8 cellular contexts compared by ENCODE assay signal in the genomic region with DNA sequence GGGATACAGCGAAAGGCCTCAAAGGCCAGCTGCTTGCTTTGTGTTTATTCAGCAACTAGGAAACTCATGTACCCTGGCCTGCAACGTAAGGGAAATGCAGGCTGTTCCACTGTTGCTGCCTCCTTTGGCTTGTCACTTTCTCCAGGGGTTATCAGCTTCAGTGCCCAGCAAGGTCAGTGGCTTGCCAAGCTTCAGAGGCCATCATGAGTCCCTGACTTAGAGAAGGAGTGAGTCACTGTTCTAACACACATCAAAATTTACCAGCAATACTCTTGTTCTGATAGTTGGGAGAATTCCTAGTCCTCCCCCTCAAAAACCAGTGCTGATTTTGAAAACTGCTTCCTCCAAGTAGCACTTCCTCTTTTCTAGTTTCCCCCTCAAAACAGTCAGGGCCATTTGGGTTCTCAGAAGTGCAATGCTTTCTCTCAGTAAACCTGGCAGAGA.
DNase-seq lines count a peak whose midpoint lies in the region; ATAC-seq and TF ChIP-seq lines count a peak whose summit lies in the region.

No MANE protein-coding gene starts in this region.

- TF ChIP-seq CTCF in CD14-positive monocyte (IDR thresholded peaks at IDR 0.05): no peak
- TF ChIP-seq CTCF in nephron progenitor cell (IDR thresholded peaks at IDR 0.05): no peak

- peak overlapping the region; percentile 82 to 93 (median 89) for H3K27ac Mint-ChIP-seq in CD14-positive monocyte
- H3K27ac Mint-ChIP-seq in dendritic cell treated with granulocyte-macrophage colony-stimulating factor and Interleukin-4, amounts not matched to agents 40 ng/mL and 50 ng/mL, for 4 days: peak overlapping the region; percentile 92
- H3K27ac Mint-ChIP-seq in activated T-helper 2 cell treated with anti-CD3 and anti-CD28 coated beads, Interferon-gamma antibody, Interleukin-2, Interleukin-4, amounts not matched to agents 10 μg/mL and 5 μg/mL and 100 μg/mL, durations not matched to agents 14 hours and 24 hours and 36 hours: no peak overlapping the region
- H3K27ac Mint-ChIP-seq in nephron progenitor cell: no peak overlapping the region

- ATAC-seq in GM21447 (IDR thresholded peaks at IDR 0.05; ENCODE audit: unreplicated experiment) (peak; percentile 88), sciatic nerve (peak; percentile 78)

- H3K27me3 Mint-ChIP-seq in CD14-positive monocyte (ENCODE audit: low read depth in 3 of 3): peaks cover 0 to 1% (median 0%) of the 10 kb centered on the region in 3 donors
- H3K27me3 Mint-ChIP-seq in dendritic cell treated with granulocyte-macrophage colony-stimulating factor and Interleukin-4, amounts not matched to agents 40 ng/mL and 50 ng/mL, for 4 days: no peaks in the 10 kb centered on the region
- H3K27me3 Mint-ChIP-seq in activated T-helper 2 cell treated with anti-CD3 and anti-CD28 coated beads, Interferon-gamma antibody, Interleukin-2, Interleukin-4, amounts not matched to agents 10 μg/mL and 5 μg/mL and 100 μg/mL, durations not matched to agents 14 hours and 24 hours and 36 hours (ENCODE audit: low read depth): no peaks in the 10 kb centered on the region
- peaks cover 4% of the 10 kb centered on the region for H3K27me3 Mint-ChIP-seq in nephron progenitor cell (ENCODE audit: low read depth, poor library complexity)

- peak overlapping the region; percentile 24 to 68 for H3K4me3 Mint-ChIP-seq in CD14-positive monocyte
- H3K4me3 Mint-ChIP-seq in dendritic cell treated with granulocyte-macrophage colony-stimulating factor and Interleukin-4, amounts not matched to agents 40 ng/mL and 50 ng/mL, for 4 days: peak overlapping the region; percentile 23
- H3K4me3 Mint-ChIP-seq in activated T-helper 2 cell treated with anti-CD3 and anti-CD28 coated beads, Interferon-gamma antibody, Interleukin-2, Interleukin-4, amounts not matched to agents 10 μg/mL and 5 μg/mL and 100 μg/mL, durations not matched to agents 14 hours and 24 hours and 36 hours (ENCODE audit: low read depth): no peak overlapping the region
- H3K4me3 Mint-ChIP-seq in nephron progenitor cell: no peak overlapping the region

- H3K9me3 Mint-ChIP-seq in CD14-positive monocyte (peaks cover 0 to 4% (median 0%) of the 10 kb centered on the region in 7 donors), nephron progenitor cell (no peaks in the 10 kb centered on the region)
- H3K9me3 Mint-ChIP-seq in dendritic cell treated with granulocyte-macrophage colony-stimulating factor and Interleukin-4, amounts not matched to agents 40 ng/mL and 50 ng/mL, for 4 days: no peaks in the 10 kb centered on the region
- H3K9me3 Mint-ChIP-seq in activated T-helper 2 cell treated with anti-CD3 and anti-CD28 coated beads, Interferon-gamma antibody, Interleukin-2, Interleukin-4, amounts not matched to agents 10 μg/mL and 5 μg/mL and 100 μg/mL, durations not matched to agents 14 hours and 24 hours and 36 hours: no peaks in the 10 kb centered on the region

- H3K4me1 Mint-ChIP-seq in CD14-positive monocyte (peaks cover 39% of the 10 kb centered on the region), nephron progenitor cell (no peaks in the 10 kb centered on the region)
- H3K4me1 Mint-ChIP-seq in dendritic cell treated with granulocyte-macrophage colony-stimulating factor and Interleukin-4, amounts not matched to agents 40 ng/mL and 50 ng/mL, for 4 days (ENCODE audit: low read depth): peaks cover 23% of the 10 kb centered on the region
- no peaks in the 10 kb centered on the region for H3K4me1 Mint-ChIP-seq in activated T-helper 2 cell treated with anti-CD3 and anti-CD28 coated beads, Interferon-gamma antibody, Interleukin-2, Interleukin-4, amounts not matched to agents 10 μg/mL and 5 μg/mL and 100 μg/mL, durations not matched to agents 14 hours and 24 hours and 36 hours (ENCODE audit: low read depth)

- DNase-seq in CD14-positive monocyte (ENCODE audit: low spot score) (peak; percentile 50), HT1080 (ENCODE audit: low read depth) (peak; percentile 23), sciatic nerve (ENCODE audit: low spot score) (no peak), cerebellum (ENCODE audit: low spot score) (no peak), nephron progenitor cell (no peak)
- no peak for DNase-seq in activated T-helper 2 cell treated with anti-CD3 and anti-CD28 coated beads, Interferon-gamma antibody, Interleukin-2, Interleukin-4, amounts not matched to agents 10 μg/mL and 5 μg/mL and 100 μg/mL, durations not matched to agents 14 hours and 24 hours and 36 hours (ENCODE audit: low spot score)

- H3K36me3 Mint-ChIP-seq in CD14-positive monocyte: peaks cover 15 to 23% of the 10 kb centered on the region in 2 donors
- H3K36me3 Mint-ChIP-seq in dendritic cell treated with granulocyte-macrophage colony-stimulating factor and Interleukin-4, amounts not matched to agents 40 ng/mL and 50 ng/mL, for 4 days (ENCODE audit: low read depth): no peaks in the 10 kb centered on the region
- H3K36me3 Mint-ChIP-seq in activated T-helper 2 cell treated with anti-CD3 and anti-CD28 coated beads, Interferon-gamma antibody, Interleukin-2, Interleukin-4, amounts not matched to agents 10 μg/mL and 5 μg/mL and 100 μg/mL, durations not matched to agents 14 hours and 24 hours and 36 hours (ENCODE audit: low read depth): no peaks in the 10 kb centered on the region
- no peaks in the 10 kb centered on the region for H3K36me3 Mint-ChIP-seq in nephron progenitor cell (ENCODE audit: low read depth)

- intact Hi-C loops in CD14-positive monocyte (cut with micrococcal nuclease) (no loop called here), sciatic nerve (cut with DNase I) (no loop called here)
- intact Hi-C loops in dendritic cell treated with granulocyte-macrophage colony-stimulating factor and Interleukin-4, amounts not matched to agents 40 ng/mL and 50 ng/mL, for 4 days (cut with micrococcal nuclease): no loop called here
- intact Hi-C loops in activated T-helper 2 cell treated with anti-CD3 and anti-CD28 coated beads, Interferon-gamma antibody, Interleukin-2, Interleukin-4, amounts not matched to agents 10 μg/mL and 5 μg/mL and 100 μg/mL, durations not matched to agents 14 hours and 24 hours and 36 hours (cut with micrococcal nuclease): no loop called here

Comparison
In these comparisons a context has a peak if more than half of its experiments do, and no peak if none do; other contexts are left out.
1. DNase-seq: peak in CD14-positive monocyte (single experiment) and HT1080 (single experiment); none in sciatic nerve (single experiment), cerebellum (single experiment), activated T-helper 2 cell treated with anti-CD3 and anti-CD28 coated beads, Interferon-gamma antibody, Interleukin-2, Interleukin-4, amounts not matched to agents 10 μg/mL and 5 μg/mL and 100 μg/mL, durations not matched to agents 14 hours and 24 hours and 36 hours (single experiment) and nephron progenitor cell (single experiment).
2. H3K27ac Mint-ChIP-seq: peak in CD14-positive monocyte (7 of 7) and dendritic cell treated with granulocyte-macrophage colony-stimulating factor and Interleukin-4, amounts not matched to agents 40 ng/mL and 50 ng/mL, for 4 days (single experiment); none in activated T-helper 2 cell treated with anti-CD3 and anti-CD28 coated beads, Interferon-gamma antibody, Interleukin-2, Interleukin-4, amounts not matched to agents 10 μg/mL and 5 μg/mL and 100 μg/mL, durations not matched to agents 14 hours and 24 hours and 36 hours (single experiment) and nephron progenitor cell (single experiment).
3. H3K4me3 Mint-ChIP-seq: peak in CD14-positive monocyte (2 of 2) and dendritic cell treated with granulocyte-macrophage colony-stimulating factor and Interleukin-4, amounts not matched to agents 40 ng/mL and 50 ng/mL, for 4 days (single experiment); none in activated T-helper 2 cell treated with anti-CD3 and anti-CD28 coated beads, Interferon-gamma antibody, Interleukin-2, Interleukin-4, amounts not matched to agents 10 μg/mL and 5 μg/mL and 100 μg/mL, durations not matched to agents 14 hours and 24 hours and 36 hours (single experiment) and nephron progenitor cell (single experiment).